In genomic region chr1:228262475-228262874, GRCh38 we compare ENCODE assay signal across 1 cellular context.
TF ChIP-seq lines count a peak whose summit lies in the region.

No MANE protein-coding gene starts in this region.

TF ChIP-seq in GM23338, 12 proteins besides CTCF, POLR2A, EP300 and RAD21 (continued from another document):
- TF ChIP-seq, protein P1, sequence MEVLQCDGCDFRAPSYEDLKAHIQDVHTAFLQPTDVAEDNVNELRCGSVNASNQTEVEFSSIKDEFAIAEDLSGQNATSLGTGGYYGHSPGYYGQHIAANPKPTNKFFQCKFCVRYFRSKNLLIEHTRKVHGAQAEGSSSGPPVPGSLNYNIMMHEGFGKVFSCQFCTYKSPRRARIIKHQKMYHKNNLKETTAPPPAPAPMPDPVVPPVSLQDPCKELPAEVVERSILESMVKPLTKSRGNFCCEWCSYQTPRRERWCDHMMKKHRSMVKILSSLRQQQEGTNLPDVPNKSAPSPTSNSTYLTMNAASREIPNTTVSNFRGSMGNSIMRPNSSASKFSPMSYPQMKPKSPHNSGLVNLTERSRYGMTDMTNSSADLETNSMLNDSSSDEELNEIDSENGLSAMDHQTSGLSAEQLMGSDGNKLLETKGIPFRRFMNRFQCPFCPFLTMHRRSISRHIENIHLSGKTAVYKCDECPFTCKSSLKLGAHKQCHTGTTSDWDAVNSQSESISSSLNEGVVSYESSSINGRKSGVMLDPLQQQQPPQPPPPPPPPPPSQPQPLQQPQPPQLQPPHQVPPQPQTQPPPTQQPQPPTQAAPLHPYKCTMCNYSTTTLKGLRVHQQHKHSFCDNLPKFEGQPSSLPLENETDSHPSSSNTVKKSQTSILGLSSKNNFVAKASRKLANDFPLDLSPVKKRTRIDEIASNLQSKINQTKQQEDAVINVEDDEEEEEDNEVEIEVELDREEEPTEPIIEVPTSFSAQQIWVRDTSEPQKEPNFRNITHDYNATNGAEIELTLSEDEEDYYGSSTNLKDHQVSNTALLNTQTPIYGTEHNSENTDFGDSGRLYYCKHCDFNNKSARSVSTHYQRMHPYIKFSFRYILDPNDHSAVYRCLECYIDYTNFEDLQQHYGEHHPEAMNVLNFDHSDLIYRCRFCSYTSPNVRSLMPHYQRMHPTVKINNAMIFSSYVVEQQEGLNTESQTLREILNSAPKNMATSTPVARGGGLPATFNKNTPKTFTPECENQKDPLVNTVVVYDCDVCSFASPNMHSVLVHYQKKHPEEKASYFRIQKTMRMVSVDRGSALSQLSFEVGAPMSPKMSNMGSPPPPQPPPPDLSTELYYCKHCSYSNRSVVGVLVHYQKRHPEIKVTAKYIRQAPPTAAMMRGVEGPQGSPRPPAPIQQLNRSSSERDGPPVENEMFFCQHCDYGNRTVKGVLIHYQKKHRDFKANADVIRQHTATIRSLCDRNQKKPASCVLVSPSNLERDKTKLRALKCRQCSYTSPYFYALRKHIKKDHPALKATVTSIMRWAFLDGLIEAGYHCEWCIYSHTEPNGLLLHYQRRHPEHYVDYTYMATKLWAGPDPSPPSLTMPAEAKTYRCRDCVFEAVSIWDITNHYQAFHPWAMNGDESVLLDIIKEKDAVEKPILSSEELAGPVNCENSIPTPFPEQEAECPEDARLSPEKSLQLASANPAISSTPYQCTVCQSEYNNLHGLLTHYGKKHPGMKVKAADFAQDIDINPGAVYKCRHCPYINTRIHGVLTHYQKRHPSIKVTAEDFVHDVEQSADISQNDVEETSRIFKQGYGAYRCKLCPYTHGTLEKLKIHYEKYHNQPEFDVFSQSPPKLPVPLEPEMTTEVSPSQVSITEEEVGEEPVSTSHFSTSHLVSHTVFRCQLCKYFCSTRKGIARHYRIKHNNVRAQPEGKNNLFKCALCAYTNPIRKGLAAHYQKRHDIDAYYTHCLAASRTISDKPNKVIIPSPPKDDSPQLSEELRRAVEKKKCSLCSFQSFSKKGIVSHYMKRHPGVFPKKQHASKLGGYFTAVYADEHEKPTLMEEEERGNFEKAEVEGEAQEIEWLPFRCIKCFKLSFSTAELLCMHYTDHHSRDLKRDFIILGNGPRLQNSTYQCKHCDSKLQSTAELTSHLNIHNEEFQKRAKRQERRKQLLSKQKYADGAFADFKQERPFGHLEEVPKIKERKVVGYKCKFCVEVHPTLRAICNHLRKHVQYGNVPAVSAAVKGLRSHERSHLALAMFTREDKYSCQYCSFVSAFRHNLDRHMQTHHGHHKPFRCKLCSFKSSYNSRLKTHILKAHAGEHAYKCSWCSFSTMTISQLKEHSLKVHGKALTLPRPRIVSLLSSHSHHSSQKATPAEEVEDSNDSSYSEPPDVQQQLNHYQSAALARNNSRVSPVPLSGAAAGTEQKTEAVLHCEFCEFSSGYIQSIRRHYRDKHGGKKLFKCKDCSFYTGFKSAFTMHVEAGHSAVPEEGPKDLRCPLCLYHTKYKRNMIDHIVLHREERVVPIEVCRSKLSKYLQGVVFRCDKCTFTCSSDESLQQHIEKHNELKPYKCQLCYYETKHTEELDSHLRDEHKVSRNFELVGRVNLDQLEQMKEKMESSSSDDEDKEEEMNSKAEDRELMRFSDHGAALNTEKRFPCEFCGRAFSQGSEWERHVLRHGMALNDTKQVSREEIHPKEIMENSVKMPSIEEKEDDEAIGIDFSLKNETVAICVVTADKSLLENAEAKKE (CRISPR knock-in tag; IDR thresholded peaks at IDR 0.05), result no peak; the same call in 1 of the 2 replicates
- TF ChIP-seq ZNF331 (CRISPR knock-in tag; IDR thresholded peaks at IDR 0.05; ENCODE audit: low read depth), result no peak
- TF ChIP-seq EZH2 (IDR thresholded peaks at IDR 0.05; ENCODE audit: low read depth, unreplicated experiment), result no peak
- no peak for TF ChIP-seq POLR2AphosphoS5 (IDR thresholded peaks at IDR 0.05; ENCODE audit: low read depth)
- no peak for TF ChIP-seq STAT1 (IDR thresholded peaks at IDR 0.05; ENCODE audit: unreplicated experiment)
- no peak for TF ChIP-seq ZNF114 (CRISPR knock-in tag; IDR thresholded peaks at IDR 0.05)
- TF ChIP-seq CREB1 (CRISPR knock-in tag; IDR thresholded peaks at IDR 0.05; ENCODE audit: low read depth), result no peak
- TF ChIP-seq ETS1 (IDR thresholded peaks at IDR 0.05), result no peak
- TF ChIP-seq EZH2phosphoT487 (IDR thresholded peaks at IDR 0.05; ENCODE audit: unreplicated experiment), result no peak
TF ChIP-seq in GM23338: peak in this region for 0.
